ENCODE assay signal across 1 cellular context in genomic region chr6:37170273-37171140, GRCh38.
TF ChIP-seq lines count a peak whose summit lies in the region.

No MANE protein-coding gene starts in this region.

TF ChIP-seq in HepG2, 621 proteins besides CTCF, POLR2A, EP300 and RAD21 (continued from another document and continues in another):
- TF ChIP-seq, protein P1, sequence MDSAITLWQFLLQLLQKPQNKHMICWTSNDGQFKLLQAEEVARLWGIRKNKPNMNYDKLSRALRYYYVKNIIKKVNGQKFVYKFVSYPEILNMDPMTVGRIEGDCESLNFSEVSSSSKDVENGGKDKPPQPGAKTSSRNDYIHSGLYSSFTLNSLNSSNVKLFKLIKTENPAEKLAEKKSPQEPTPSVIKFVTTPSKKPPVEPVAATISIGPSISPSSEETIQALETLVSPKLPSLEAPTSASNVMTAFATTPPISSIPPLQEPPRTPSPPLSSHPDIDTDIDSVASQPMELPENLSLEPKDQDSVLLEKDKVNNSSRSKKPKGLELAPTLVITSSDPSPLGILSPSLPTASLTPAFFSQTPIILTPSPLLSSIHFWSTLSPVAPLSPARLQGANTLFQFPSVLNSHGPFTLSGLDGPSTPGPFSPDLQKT (CRISPR knock-in tag; IDR thresholded peaks at IDR 0.05; ENCODE audit: borderline replicate concordance), result peak; percentile 43; the same call in 1 of the 2 replicates
- TF ChIP-seq ZNF20 (CRISPR knock-in tag; IDR thresholded peaks at IDR 0.05), result peak; percentile 74; the same call in 1 of the 2 replicates
- no peak for TF ChIP-seq ZSCAN29 (CRISPR knock-in tag; conservative IDR thresholded peaks at IDR 0.05)
- peak; percentile 57 for TF ChIP-seq ATF7-NPFF (CRISPR knock-in tag; IDR thresholded peaks at IDR 0.05; ENCODE audit: low read depth)
- TF ChIP-seq, protein P2, sequence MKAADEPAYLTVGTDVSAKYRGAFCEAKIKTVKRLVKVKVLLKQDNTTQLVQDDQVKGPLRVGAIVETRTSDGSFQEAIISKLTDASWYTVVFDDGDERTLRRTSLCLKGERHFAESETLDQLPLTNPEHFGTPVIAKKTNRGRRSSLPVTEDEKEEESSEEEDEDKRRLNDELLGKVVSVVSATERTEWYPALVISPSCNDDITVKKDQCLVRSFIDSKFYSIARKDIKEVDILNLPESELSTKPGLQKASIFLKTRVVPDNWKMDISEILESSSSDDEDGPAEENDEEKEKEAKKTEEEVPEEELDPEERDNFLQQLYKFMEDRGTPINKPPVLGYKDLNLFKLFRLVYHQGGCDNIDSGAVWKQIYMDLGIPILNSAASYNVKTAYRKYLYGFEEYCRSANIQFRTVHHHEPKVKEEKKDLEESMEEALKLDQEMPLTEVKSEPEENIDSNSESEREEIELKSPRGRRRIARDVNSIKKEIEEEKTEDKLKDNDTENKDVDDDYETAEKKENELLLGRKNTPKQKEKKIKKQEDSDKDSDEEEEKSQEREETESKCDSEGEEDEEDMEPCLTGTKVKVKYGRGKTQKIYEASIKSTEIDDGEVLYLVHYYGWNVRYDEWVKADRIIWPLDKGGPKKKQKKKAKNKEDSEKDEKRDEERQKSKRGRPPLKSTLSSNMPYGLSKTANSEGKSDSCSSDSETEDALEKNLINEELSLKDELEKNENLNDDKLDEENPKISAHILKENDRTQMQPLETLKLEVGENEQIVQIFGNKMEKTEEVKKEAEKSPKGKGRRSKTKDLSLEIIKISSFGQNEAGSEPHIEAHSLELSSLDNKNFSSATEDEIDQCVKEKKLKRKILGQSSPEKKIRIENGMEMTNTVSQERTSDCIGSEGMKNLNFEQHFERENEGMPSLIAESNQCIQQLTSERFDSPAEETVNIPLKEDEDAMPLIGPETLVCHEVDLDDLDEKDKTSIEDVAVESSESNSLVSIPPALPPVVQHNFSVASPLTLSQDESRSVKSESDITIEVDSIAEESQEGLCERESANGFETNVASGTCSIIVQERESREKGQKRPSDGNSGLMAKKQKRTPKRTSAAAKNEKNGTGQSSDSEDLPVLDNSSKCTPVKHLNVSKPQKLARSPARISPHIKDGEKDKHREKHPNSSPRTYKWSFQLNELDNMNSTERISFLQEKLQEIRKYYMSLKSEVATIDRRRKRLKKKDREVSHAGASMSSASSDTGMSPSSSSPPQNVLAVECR (CRISPR knock-in tag; IDR thresholded peaks at IDR 0.05; ENCODE audit: borderline replicate concordance), result peak; percentile 67
- peak; percentile 38; the same call in 1 of the 2 replicates for TF ChIP-seq ZBTB2 (CRISPR knock-in tag; IDR thresholded peaks at IDR 0.05; ENCODE audit: low read depth)
- TF ChIP-seq ZNF709 (CRISPR knock-in tag; IDR thresholded peaks at IDR 0.05), result 0 out of 2 replicates have a peak, but pooled peaks have one; percentile 36
- 0 out of 2 replicates have a peak, but pooled peaks have one; percentile 42 for TF ChIP-seq KLF11 (CRISPR knock-in tag; IDR thresholded peaks at IDR 0.05)
- TF ChIP-seq, protein P3, sequence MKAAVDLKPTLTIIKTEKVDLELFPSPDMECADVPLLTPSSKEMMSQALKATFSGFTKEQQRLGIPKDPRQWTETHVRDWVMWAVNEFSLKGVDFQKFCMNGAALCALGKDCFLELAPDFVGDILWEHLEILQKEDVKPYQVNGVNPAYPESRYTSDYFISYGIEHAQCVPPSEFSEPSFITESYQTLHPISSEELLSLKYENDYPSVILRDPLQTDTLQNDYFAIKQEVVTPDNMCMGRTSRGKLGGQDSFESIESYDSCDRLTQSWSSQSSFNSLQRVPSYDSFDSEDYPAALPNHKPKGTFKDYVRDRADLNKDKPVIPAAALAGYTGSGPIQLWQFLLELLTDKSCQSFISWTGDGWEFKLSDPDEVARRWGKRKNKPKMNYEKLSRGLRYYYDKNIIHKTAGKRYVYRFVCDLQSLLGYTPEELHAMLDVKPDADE (CRISPR knock-in tag; IDR thresholded peaks at IDR 0.05), result no peak
- TF ChIP-seq MEIS1 (CRISPR knock-in tag; IDR thresholded peaks at IDR 0.05; ENCODE audit: borderline replicate concordance), result peak; percentile 14; the same call in 1 of the 2 replicates
- peak; percentile 33; the same call in 1 of the 2 replicates for TF ChIP-seq ZNF567 (CRISPR knock-in tag; IDR thresholded peaks at IDR 0.05; ENCODE audit: borderline replicate concordance)
- TF ChIP-seq ZNF44 (CRISPR knock-in tag; IDR thresholded peaks at IDR 0.05), result 0 out of 2 replicates have a peak, but pooled peaks have one; percentile 27
- TF ChIP-seq NCOA1 (CRISPR knock-in tag; IDR thresholded peaks at IDR 0.05), result peak; percentile 17; the same call in 1 of the 2 replicates
- peak; percentile 42; the same call in 1 of the 2 replicates for TF ChIP-seq MTF1 (CRISPR knock-in tag; IDR thresholded peaks at IDR 0.05)
- TF ChIP-seq REL (CRISPR knock-in tag; conservative IDR thresholded peaks at IDR 0.05), result peak; percentile 92; the same call in 1 of the 2 replicates
- TF ChIP-seq TP53 (CRISPR knock-in tag; conservative IDR thresholded peaks at IDR 0.05), result no peak
- no peak for TF ChIP-seq ZNF570 (CRISPR knock-in tag; IDR thresholded peaks at IDR 0.05; ENCODE audit: borderline replicate concordance)
- no peak for TF ChIP-seq ZBTB43 (CRISPR knock-in tag; conservative IDR thresholded peaks at IDR 0.05)
- TF ChIP-seq ZNF234 (CRISPR knock-in tag; conservative IDR thresholded peaks at IDR 0.05), result peak; percentile 77
- peak; percentile 28 for TF ChIP-seq HNRNPLL (IDR thresholded peaks at IDR 0.05; ENCODE audit: low read depth, low read length, poor library complexity, severe bottlenecking)
- TF ChIP-seq FOXA3 (CRISPR knock-in tag; IDR thresholded peaks at IDR 0.05), result 0 out of 2 replicates have a peak, but pooled peaks have one; percentile 6
- TF ChIP-seq ASH2L (IDR thresholded peaks at IDR 0.05; ENCODE audit: insufficient read length, low read depth, low read length), result peak; percentile 65
- TF ChIP-seq, protein P4, sequence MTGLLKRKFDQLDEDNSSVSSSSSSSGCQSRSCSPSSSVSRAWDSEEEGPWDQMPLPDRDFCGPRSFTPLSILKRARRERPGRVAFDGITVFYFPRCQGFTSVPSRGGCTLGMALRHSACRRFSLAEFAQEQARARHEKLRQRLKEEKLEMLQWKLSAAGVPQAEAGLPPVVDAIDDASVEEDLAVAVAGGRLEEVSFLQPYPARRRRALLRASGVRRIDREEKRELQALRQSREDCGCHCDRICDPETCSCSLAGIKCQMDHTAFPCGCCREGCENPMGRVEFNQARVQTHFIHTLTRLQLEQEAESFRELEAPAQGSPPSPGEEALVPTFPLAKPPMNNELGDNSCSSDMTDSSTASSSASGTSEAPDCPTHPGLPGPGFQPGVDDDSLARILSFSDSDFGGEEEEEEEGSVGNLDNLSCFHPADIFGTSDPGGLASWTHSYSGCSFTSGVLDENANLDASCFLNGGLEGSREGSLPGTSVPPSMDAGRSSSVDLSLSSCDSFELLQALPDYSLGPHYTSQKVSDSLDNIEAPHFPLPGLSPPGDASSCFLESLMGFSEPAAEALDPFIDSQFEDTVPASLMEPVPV (CRISPR knock-in tag; IDR thresholded peaks at IDR 0.05), result 0 out of 2 replicates have a peak, but pooled peaks have one; percentile 48
- TF ChIP-seq ZSCAN25 (CRISPR knock-in tag; IDR thresholded peaks at IDR 0.05), result peak; percentile 50
- TF ChIP-seq, protein P5, sequence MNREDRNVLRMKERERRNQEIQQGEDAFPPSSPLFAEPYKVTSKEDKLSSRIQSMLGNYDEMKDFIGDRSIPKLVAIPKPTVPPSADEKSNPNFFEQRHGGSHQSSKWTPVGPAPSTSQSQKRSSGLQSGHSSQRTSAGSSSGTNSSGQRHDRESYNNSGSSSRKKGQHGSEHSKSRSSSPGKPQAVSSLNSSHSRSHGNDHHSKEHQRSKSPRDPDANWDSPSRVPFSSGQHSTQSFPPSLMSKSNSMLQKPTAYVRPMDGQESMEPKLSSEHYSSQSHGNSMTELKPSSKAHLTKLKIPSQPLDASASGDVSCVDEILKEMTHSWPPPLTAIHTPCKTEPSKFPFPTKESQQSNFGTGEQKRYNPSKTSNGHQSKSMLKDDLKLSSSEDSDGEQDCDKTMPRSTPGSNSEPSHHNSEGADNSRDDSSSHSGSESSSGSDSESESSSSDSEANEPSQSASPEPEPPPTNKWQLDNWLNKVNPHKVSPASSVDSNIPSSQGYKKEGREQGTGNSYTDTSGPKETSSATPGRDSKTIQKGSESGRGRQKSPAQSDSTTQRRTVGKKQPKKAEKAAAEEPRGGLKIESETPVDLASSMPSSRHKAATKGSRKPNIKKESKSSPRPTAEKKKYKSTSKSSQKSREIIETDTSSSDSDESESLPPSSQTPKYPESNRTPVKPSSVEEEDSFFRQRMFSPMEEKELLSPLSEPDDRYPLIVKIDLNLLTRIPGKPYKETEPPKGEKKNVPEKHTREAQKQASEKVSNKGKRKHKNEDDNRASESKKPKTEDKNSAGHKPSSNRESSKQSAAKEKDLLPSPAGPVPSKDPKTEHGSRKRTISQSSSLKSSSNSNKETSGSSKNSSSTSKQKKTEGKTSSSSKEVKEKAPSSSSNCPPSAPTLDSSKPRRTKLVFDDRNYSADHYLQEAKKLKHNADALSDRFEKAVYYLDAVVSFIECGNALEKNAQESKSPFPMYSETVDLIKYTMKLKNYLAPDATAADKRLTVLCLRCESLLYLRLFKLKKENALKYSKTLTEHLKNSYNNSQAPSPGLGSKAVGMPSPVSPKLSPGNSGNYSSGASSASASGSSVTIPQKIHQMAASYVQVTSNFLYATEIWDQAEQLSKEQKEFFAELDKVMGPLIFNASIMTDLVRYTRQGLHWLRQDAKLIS (CRISPR knock-in tag; IDR thresholded peaks at IDR 0.05), result peak; percentile 96; the same call in 1 of the 2 replicates
- TF ChIP-seq MAX (IDR thresholded peaks at IDR 0.05), result peak; percentile 44; the same call in 1 of the 2 replicates
- peak; percentile 87; the same call in 1 of the 2 replicates for TF ChIP-seq ZNF546 (CRISPR knock-in tag; conservative IDR thresholded peaks at IDR 0.05)
- 0 out of 2 replicates have a peak, but pooled peaks have one; percentile 14 for TF ChIP-seq ZNF101 (CRISPR knock-in tag; IDR thresholded peaks at IDR 0.05; ENCODE audit: borderline replicate concordance, low read depth)
- peak; percentile 57 for TF ChIP-seq ZFX (CRISPR knock-in tag; IDR thresholded peaks at IDR 0.05; ENCODE audit: low read depth)
- TF ChIP-seq BRCA1 (CRISPR knock-in tag; IDR thresholded peaks at IDR 0.05), result peak; percentile 14; the same call in 1 of the 2 replicates
- TF ChIP-seq, protein P6, sequence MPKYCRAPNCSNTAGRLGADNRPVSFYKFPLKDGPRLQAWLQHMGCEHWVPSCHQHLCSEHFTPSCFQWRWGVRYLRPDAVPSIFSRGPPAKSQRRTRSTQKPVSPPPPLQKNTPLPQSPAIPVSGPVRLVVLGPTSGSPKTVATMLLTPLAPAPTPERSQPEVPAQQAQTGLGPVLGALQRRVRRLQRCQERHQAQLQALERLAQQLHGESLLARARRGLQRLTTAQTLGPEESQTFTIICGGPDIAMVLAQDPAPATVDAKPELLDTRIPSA (CRISPR knock-in tag; IDR thresholded peaks at IDR 0.05; ENCODE audit: borderline replicate concordance), result peak; percentile 57
- no peak for TF ChIP-seq TBL1XR1 (IDR thresholded peaks at IDR 0.05; ENCODE audit: borderline replicate concordance, low read length, partially characterized antibody)
- peak; percentile 20 for TF ChIP-seq IKZF4 (CRISPR knock-in tag; IDR thresholded peaks at IDR 0.05; ENCODE audit: borderline replicate concordance, low read depth, not compliant biosample characterization)
- TF ChIP-seq, protein P7, sequence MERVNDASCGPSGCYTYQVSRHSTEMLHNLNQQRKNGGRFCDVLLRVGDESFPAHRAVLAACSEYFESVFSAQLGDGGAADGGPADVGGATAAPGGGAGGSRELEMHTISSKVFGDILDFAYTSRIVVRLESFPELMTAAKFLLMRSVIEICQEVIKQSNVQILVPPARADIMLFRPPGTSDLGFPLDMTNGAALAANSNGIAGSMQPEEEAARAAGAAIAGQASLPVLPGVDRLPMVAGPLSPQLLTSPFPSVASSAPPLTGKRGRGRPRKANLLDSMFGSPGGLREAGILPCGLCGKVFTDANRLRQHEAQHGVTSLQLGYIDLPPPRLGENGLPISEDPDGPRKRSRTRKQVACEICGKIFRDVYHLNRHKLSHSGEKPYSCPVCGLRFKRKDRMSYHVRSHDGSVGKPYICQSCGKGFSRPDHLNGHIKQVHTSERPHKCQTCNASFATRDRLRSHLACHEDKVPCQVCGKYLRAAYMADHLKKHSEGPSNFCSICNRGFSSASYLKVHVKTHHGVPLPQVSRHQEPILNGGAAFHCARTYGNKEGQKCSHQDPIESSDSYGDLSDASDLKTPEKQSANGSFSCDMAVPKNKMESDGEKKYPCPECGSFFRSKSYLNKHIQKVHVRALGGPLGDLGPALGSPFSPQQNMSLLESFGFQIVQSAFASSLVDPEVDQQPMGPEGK (CRISPR knock-in tag; IDR thresholded peaks at IDR 0.05), result peak; percentile 68
- TF ChIP-seq ZNF432 (CRISPR knock-in tag; IDR thresholded peaks at IDR 0.05; ENCODE audit: borderline replicate concordance), result peak; percentile 20; the same call in 1 of the 2 replicates
- TF ChIP-seq ZNF3 (CRISPR knock-in tag; IDR thresholded peaks at IDR 0.05), result no peak
- TF ChIP-seq, protein P8, sequence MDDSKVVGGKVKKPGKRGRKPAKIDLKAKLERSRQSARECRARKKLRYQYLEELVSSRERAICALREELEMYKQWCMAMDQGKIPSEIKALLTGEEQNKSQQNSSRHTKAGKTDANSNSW (CRISPR knock-in tag; IDR thresholded peaks at IDR 0.05; ENCODE audit: borderline replicate concordance), result peak; percentile 47; the same call in 1 of the 2 replicates
- TF ChIP-seq GZF1 (CRISPR knock-in tag; IDR thresholded peaks at IDR 0.05), result no peak; the same call in 1 of the 2 replicates
- 0 out of 2 replicates have a peak, but pooled peaks have one; percentile 36 for TF ChIP-seq MTA1 (CRISPR knock-in tag; IDR thresholded peaks at IDR 0.05; ENCODE audit: borderline replicate concordance)
- TF ChIP-seq TARDBP (CRISPR knock-in tag; IDR thresholded peaks at IDR 0.05), result peak; percentile 31
